ENCODE assay signal across 3 cellular contexts in genomic region chr13:66399873-66400272, GRCh38.
TF ChIP-seq lines count a peak whose summit lies in the region.

No MANE protein-coding gene starts in this region.

TF ChIP-seq in SK-N-SH treated with all-trans-retinoic acid at 6 μM for 48 hours, 23 proteins besides CTCF, POLR2A, EP300 and RAD21 (continued from another document):
- no peak for TF ChIP-seq TSHZ2 (CRISPR knock-in tag; IDR thresholded peaks at IDR 0.05)
- no peak for TF ChIP-seq ZFP30 (CRISPR knock-in tag; IDR thresholded peaks at IDR 0.05)
- no peak for TF ChIP-seq PPARA (CRISPR knock-in tag; IDR thresholded peaks at IDR 0.05; ENCODE audit: borderline replicate concordance)

TF ChIP-seq in SK-N-SH, 30 proteins besides CTCF, POLR2A, EP300 and RAD21 (continued from another document):
- TF ChIP-seq, protein P1, sequence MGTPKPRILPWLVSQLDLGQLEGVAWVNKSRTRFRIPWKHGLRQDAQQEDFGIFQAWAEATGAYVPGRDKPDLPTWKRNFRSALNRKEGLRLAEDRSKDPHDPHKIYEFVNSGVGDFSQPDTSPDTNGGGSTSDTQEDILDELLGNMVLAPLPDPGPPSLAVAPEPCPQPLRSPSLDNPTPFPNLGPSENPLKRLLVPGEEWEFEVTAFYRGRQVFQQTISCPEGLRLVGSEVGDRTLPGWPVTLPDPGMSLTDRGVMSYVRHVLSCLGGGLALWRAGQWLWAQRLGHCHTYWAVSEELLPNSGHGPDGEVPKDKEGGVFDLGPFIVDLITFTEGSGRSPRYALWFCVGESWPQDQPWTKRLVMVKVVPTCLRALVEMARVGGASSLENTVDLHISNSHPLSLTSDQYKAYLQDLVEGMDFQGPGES (IDR thresholded peaks at IDR 0.05; ENCODE audit: low read depth, low read length): no peak
- no peak for TF ChIP-seq TAF1 (IDR thresholded peaks at IDR 0.05; ENCODE audit: borderline replicate concordance, low read depth, low read length)
- no peak for TF ChIP-seq CHD2 (IDR thresholded peaks at IDR 0.05; ENCODE audit: low read length, partially characterized antibody)
- TF ChIP-seq ZBTB33 (IDR thresholded peaks at IDR 0.05; ENCODE audit: borderline replicate concordance, low read depth): no peak
- TF ChIP-seq TCF12 (IDR thresholded peaks at IDR 0.05): no peak

TF ChIP-seq in GM23338, 12 proteins besides CTCF, POLR2A, EP300 and RAD21 (continued from another document):
- no peak for TF ChIP-seq ZNF331 (CRISPR knock-in tag; IDR thresholded peaks at IDR 0.05; ENCODE audit: low read depth)
- TF ChIP-seq STAT1 (IDR thresholded peaks at IDR 0.05; ENCODE audit: unreplicated experiment): no peak
- no peak for TF ChIP-seq ZNF462 (CRISPR knock-in tag; IDR thresholded peaks at IDR 0.05)
- TF ChIP-seq JUNB (IDR thresholded peaks at IDR 0.05; ENCODE audit: unreplicated experiment): no peak
- TF ChIP-seq EZH2 (IDR thresholded peaks at IDR 0.05; ENCODE audit: low read depth, unreplicated experiment): no peak
- TF ChIP-seq REST (IDR thresholded peaks at IDR 0.05; ENCODE audit: unreplicated experiment): no peak
